12 cellular contexts compared by ENCODE assay signal in the genomic region with DNA sequence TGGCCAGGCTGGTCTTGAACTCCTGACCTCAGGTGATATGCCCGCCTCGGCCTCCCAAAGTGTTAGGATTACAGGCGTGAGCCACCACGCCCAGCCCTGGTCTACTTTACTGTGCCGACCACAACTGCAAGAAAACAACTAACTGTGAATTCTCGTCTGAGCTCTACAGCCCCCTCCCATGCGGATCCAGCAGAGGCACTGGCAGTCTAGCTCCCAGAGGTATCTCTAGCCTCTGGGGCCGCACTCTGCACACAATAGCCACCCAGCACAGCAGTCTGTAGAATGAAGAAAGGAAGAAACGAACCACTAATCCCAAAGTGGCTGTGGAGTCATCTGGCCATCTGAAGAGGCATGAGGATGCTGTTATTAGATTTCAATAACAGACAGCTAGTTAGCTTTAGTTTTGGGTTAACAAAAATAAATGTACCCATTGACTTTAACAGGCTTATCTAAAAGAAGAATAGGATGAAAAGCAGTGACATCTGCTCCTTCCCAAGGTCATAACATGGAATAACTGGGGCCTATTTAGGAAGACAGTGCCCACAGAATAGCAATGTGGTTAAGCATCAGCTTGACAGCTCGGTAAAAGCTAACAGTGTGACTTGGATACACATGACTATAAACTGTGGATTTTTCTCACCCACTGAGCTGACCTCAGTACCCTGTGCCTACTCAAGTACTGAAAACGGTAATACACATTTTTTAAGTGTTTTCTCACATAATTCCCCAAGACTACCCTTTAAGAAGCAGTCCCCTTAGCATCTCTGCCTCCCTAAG.
DNase-seq lines count a peak whose midpoint lies in the region; TF ChIP-seq lines count a peak whose summit lies in the region.
"Had no signal": no experiment of that assay in that cellular context is flagged by ENCODE, and none has a peak within 500 bp of the region (broad histone marks: within the 10 kb centered on the region; RNA-seq: fewer than 3 reads in every experiment).

No MANE protein-coding gene starts in this region.

- H3K27ac ChIP-seq in osteoblast (ENCODE audit: low read depth, low read length) = peak overlapping the region; percentile 61
- H3K27ac ChIP-seq: C4-2B, prostate gland had no signal

- no peaks in the 10 kb centered on the region for H3K9me3 ChIP-seq in osteoblast (ENCODE audit: low read depth, low read length)
- H3K9me3 ChIP-seq: prostate gland had no signal

- peaks cover 31% of the 10 kb centered on the region for H3K79me2 ChIP-seq in osteoblast (ENCODE audit: insufficient read depth, low read length)

- no peak for TF ChIP-seq CTCF in epithelial cell of proximal tubule (conservative IDR thresholded peaks at IDR 0.05; ENCODE audit: low read depth, low read length)
- TF ChIP-seq CTCF in osteoblast (IDR thresholded peaks at IDR 0.05; ENCODE audit: extremely low read depth, low read depth, low read length) = no peak

- in situ Hi-C loops in ACHN (cut with HindIII; ENCODE audit: low pct_ligation_motif_present, low pct_unique_long_range_greater_than_20kb, low sequenced_read_pairs) = no loop called here

- peaks cover 52% of the 10 kb centered on the region for H3K4me1 ChIP-seq in osteoblast (ENCODE audit: insufficient read depth, low read length)
- H3K4me1 ChIP-seq: prostate gland had no signal

- no peak overlapping the region for H3K4me3 ChIP-seq in epithelial cell of proximal tubule (ENCODE audit: low read depth, low read length)
- no peak overlapping the region for H3K4me3 ChIP-seq in osteoblast (ENCODE audit: insufficient read depth, low read length)
- H3K4me3 ChIP-seq: lung, prostate gland had no signal

- no peak overlapping the region for H2AFZ ChIP-seq in osteoblast (ENCODE audit: low read length)

- H3K36me3 ChIP-seq in osteoblast (ENCODE audit: insufficient read depth, low read length) = no peaks in the 10 kb centered on the region
- H3K36me3 ChIP-seq: prostate gland had no signal

- peaks cover 16% of the 10 kb centered on the region for H4K20me1 ChIP-seq in osteoblast (ENCODE audit: insufficient read depth, low read length)

- H3K4me2 ChIP-seq in osteoblast (ENCODE audit: insufficient read depth, low read length) = no peak overlapping the region

- peak; percentile 48 for DNase-seq in ACHN
- peak; percentile 91 for DNase-seq in LHCN-M2 (ENCODE audit: low read depth)
- peak; percentile 51 for DNase-seq in epithelial cell of proximal tubule (ENCODE audit: low read depth)
- DNase-seq in osteoblast (ENCODE audit: insufficient read length, low spot score, missing footprints) = no peak
- DNase-seq in NCI-H187 treated with DMSO at 0.1 percent for 48 hours (lab: John Stamatoyannopoulos, UW) = no peak
- no peak for DNase-seq in NCI-H1048 (lab: John Stamatoyannopoulos, UW)
- no peak for DNase-seq in retina
- no peak for DNase-seq in SW 1271 (lab: John Stamatoyannopoulos, UW)
- DNase-seq: SIG-M5 had no signal

- no peaks in the 10 kb centered on the region for H3K27me3 ChIP-seq in osteoblast (ENCODE audit: insufficient read depth, low read length)

Comparison
In these comparisons a context has a peak if more than half of its experiments do, and no peak if none do; other contexts are left out.
1. DNase-seq: peak in ACHN (single experiment), LHCN-M2 (single experiment) and epithelial cell of proximal tubule (single experiment); none in osteoblast (single experiment), NCI-H187 treated with DMSO at 0.1 percent for 48 hours (single experiment), NCI-H1048 (single experiment), retina (single experiment) and SW 1271 (0 of 2).